In genomic region chr1:151961795-151962194, GRCh38 we compare ENCODE assay signal across 21 cellular contexts. TPM values are rescaled to one million over a fixed set of nuclear protein-coding genes. Genes with fewer than 3 reads are reported as not detected.
DNase-seq lines count a peak whose midpoint lies in the region; ATAC-seq, FAIRE-seq and TF ChIP-seq lines count a peak whose summit lies in the region.
"Had no signal": no experiment of that assay in that cellular context is flagged by ENCODE, and none has a peak within 500 bp of the region (broad histone marks: within the 10 kb centered on the region; RNA-seq: fewer than 3 reads in every experiment).

No MANE protein-coding gene starts in this region.

- no peaks in the 10 kb centered on the region for H3K79me2 ChIP-seq in GM23338 (replicated peaks; ENCODE audit: insufficient read depth)

- H3K27me3 ChIP-seq in GM23338 (ENCODE audit: insufficient read depth) (no peaks in the 10 kb centered on the region), body of pancreas (no peaks in the 10 kb centered on the region), pancreas (no peaks in the 10 kb centered on the region)
- H3K27me3 ChIP-seq: BLaER1 treated with 17β-estradiol and CSF1 and Interleukin-3, amounts not matched to agents 10 nM and 100 nM had no signal

- no peak for TF ChIP-seq POLR2A in body of pancreas (IDR thresholded peaks at IDR 0.05)

- no peak overlapping the region for H3K4me3 Mint-ChIP-seq in GM23338
- H3K4me3 Mint-ChIP-seq: IgD-negative memory B cell had no signal

- no peaks in the 10 kb centered on the region for H4K20me1 ChIP-seq in GM23338 (replicated peaks; ENCODE audit: insufficient read depth)
- H4K20me1 ChIP-seq: BLaER1 treated with 17β-estradiol and CSF1 and Interleukin-3, amounts not matched to agents 10 nM and 100 nM had no signal

- WGBS in body of pancreas, 2 donors, result 36 to 39% methylated on average over 4 of the region's 4 CpGs
- WGBS in pancreas, 2 donors, result 37 to 40% methylated on average over 4 of the region's 4 CpGs

- no peaks in the 10 kb centered on the region for H3K36me3 Mint-ChIP-seq in GM23338 (ENCODE audit: low read depth)

- no peaks in the 10 kb centered on the region for H3K27me3 Mint-ChIP-seq in GM23338 (ENCODE audit: insufficient read depth, low read depth, poor library complexity)

- TF ChIP-seq CTCF in GM23338 (conservative IDR thresholded peaks at IDR 0.05; ENCODE audit: low read depth in 2 of 2) (no peak), body of pancreas (IDR thresholded peaks at IDR 0.05) (no peak), pancreas (IDR thresholded peaks at IDR 0.05) (no peak)

- DNase-seq in GM23338 (ENCODE audit: low spot score), result no peak
- no peak for DNase-seq in body of pancreas
- DNase-seq in left colon, result no peak
- DNase-seq in pancreas, result no peak
- DNase-seq in SHP77 treated with DMSO at 0.1 percent for 48 hours (lab: John Stamatoyannopoulos, UW), result no peak
- DNase-seq in activated CD4-positive, alpha-beta T cell treated with anti-CD3 and anti-CD28 coated beads for 1 hour, result no peak
- no peak for DNase-seq in GM19240 (ENCODE audit: insufficient read length, low spot score)
- DNase-seq: GF-D8, H7, Kasumi-1, NCI-H1105, NCI-H1694, NCI-H2107, NCI-H226, NCI-H524 treated with DMSO at 0.1 percent for 48 hours, SHP77 had no signal

- no peak overlapping the region for H3K4me2 ChIP-seq in GM23338
- H3K4me2 ChIP-seq: A549; BLaER1 treated with 17β-estradiol and CSF1 and Interleukin-3, amounts not matched to agents 10 nM and 100 nM had no signal

- H3F3A ChIP-seq in GM23338 (replicated peaks; ENCODE audit: low read depth), result no peaks in the 10 kb centered on the region

- no peaks in the 10 kb centered on the region for H3K9me2 ChIP-seq in GM23338 (ENCODE audit: insufficient read depth)

- no peak for ATAC-seq in GM23338
- peak; percentile 18 for ATAC-seq in body of pancreas
- peak; percentile 59 for ATAC-seq in left colon
- peak in 3 of 4 donors; percentile 20 to 47 (median 29) for ATAC-seq in pancreas
- ATAC-seq in HG02885 (IDR thresholded peaks at IDR 0.05; ENCODE audit: poor library complexity, unreplicated experiment), result no peak
- ATAC-seq: A549 had no signal

- H3K9me3 ChIP-seq in body of pancreas, result no peaks in the 10 kb centered on the region
- H3K9me3 ChIP-seq in pancreas, result no peaks in the 10 kb centered on the region
- H3K9me3 ChIP-seq: A549; BLaER1 treated with 17β-estradiol and CSF1 and Interleukin-3, amounts not matched to agents 10 nM and 100 nM had no signal

- no peak overlapping the region for H3K27ac Mint-ChIP-seq in GM23338
- H3K27ac Mint-ChIP-seq: IgD-negative memory B cell had no signal

- peak overlapping the region; percentile 88 for H2AFZ ChIP-seq in GM23338

- H3K9me3 Mint-ChIP-seq in GM23338, result no peaks in the 10 kb centered on the region
- H3K9me3 Mint-ChIP-seq: IgD-negative memory B cell had no signal

- H3K4me3 ChIP-seq in GM23338 (no peak overlapping the region), body of pancreas (no peak overlapping the region), pancreas (no peak overlapping the region)
- H3K4me3 ChIP-seq: A549; BLaER1 treated with 17β-estradiol and CSF1 and Interleukin-3, amounts not matched to agents 10 nM and 100 nM had no signal

- H3K36me3 ChIP-seq in GM23338 (ENCODE audit: insufficient read depth) (no peaks in the 10 kb centered on the region), body of pancreas (replicated peaks in 1 of 2; ENCODE audit: insufficient read depth in 1 of 2, low read depth in 2 of 2) (no peaks in the 10 kb centered on the region), pancreas (no peaks in the 10 kb centered on the region)
- H3K36me3 ChIP-seq: BLaER1 treated with 17β-estradiol and CSF1 and Interleukin-3, amounts not matched to agents 10 nM and 100 nM had no signal

- no peaks in the 10 kb centered on the region for H3K4me1 Mint-ChIP-seq in GM23338
- H3K4me1 Mint-ChIP-seq: IgD-negative memory B cell had no signal

- H3K4me1 ChIP-seq in GM23338 (ENCODE audit: insufficient read depth) (no peaks in the 10 kb centered on the region), body of pancreas (peaks cover 24% of the 10 kb centered on the region), pancreas (peaks cover 0 to 3% (median 0%) of the 10 kb centered on the region in 3 donors)
- H3K4me1 ChIP-seq: A549 had no signal

- H3K27ac ChIP-seq in GM23338 (ENCODE audit: low read depth), result no peak overlapping the region; the same call in 1 of the 2 replicates
- peak overlapping the region in 3 of 4 donors; percentile 38 to 65 (median 62) for H3K27ac ChIP-seq in body of pancreas
- H3K27ac ChIP-seq in pancreas, result peak overlapping the region in 2 of 4 donors; percentile 67 to 69
- H3K27ac ChIP-seq: A549; BLaER1 treated with 17β-estradiol and CSF1 and Interleukin-3, amounts not matched to agents 10 nM and 100 nM had no signal

- no peak for FAIRE-seq in pancreas (lab: Jason Lieb, UNC)
- FAIRE-seq: A549, RCC 7860 had no signal

- intact Hi-C loops in body of pancreas (cut with DNase I) (no loop called here), left colon (cut with DNase I, micrococcal nuclease) (no loop called here), pancreas (cut with DNase I) (no loop called here)

TF ChIP-seq in GM23338, 12 proteins besides CTCF, POLR2A, EP300 and RAD21 (continues in another document):
- TF ChIP-seq POLR2AphosphoS5 (IDR thresholded peaks at IDR 0.05; ENCODE audit: low read depth) (no peak), ZNF331 (CRISPR knock-in tag; IDR thresholded peaks at IDR 0.05; ENCODE audit: low read depth) (no peak), JUNB (IDR thresholded peaks at IDR 0.05; ENCODE audit: unreplicated experiment) (no peak), NANOG (IDR thresholded peaks at IDR 0.05; ENCODE audit: borderline replicate concordance) (no peak), CREB1 (CRISPR knock-in tag; IDR thresholded peaks at IDR 0.05; ENCODE audit: low read depth) (no peak), EZH2 (IDR thresholded peaks at IDR 0.05; ENCODE audit: low read depth, unreplicated experiment) (no peak), ZNF114 (CRISPR knock-in tag; IDR thresholded peaks at IDR 0.05) (no peak), REST (IDR thresholded peaks at IDR 0.05; ENCODE audit: unreplicated experiment) (no peak), ETS1 (IDR thresholded peaks at IDR 0.05) (no peak), STAT1 (IDR thresholded peaks at IDR 0.05; ENCODE audit: unreplicated experiment) (no peak), EZH2phosphoT487 (IDR thresholded peaks at IDR 0.05; ENCODE audit: unreplicated experiment) (no peak)

RNA-seq across cellular contexts. Expression of gene S100A10, which starts 31.9 kb away (rescaled TPM):
- 25.6 and 35.9 TPM in 2 replicates for total RNA-seq in GM23338 (2014; rRNA removed; shearing (Covaris generic))
- polyA plus RNA-seq in GM23338 (2016; fragmentation: Nextera tagmentation; extraction: Ambion mirVana) (634 and 677 TPM in 2 replicates), pancreas (100 to 1,000 TPM; 203 to 269 TPM)
- total RNA-seq in body of pancreas (100 to 1,000 TPM in 1 of 2 donors, 10 to 100 TPM in 1; 40.7 to 105 TPM), left colon (1,000 to 10,000 TPM; 1,029 to 1,322 TPM), pancreas (100 to 1,000 TPM in 2 of 6 donors, 10 to 100 TPM in 4; 34.3 to 211 (median 74.6) TPM)

RNA-seq across cellular contexts. Expression of gene THEM4, which starts 52.5 kb away (rescaled TPM):
- 10.3 and 13.4 TPM in 2 replicates for total RNA-seq in GM23338 (2014; rRNA removed; shearing (Covaris generic))
- polyA plus RNA-seq in GM23338 (2016; fragmentation: Nextera tagmentation; extraction: Ambion mirVana) (19.5 and 20.4 TPM in 2 replicates), pancreas (10 to 100 TPM; 17.8 to 27.8 TPM)
- total RNA-seq in body of pancreas (10 to 100 TPM; 11.9 to 30.3 TPM), left colon (10 to 100 TPM in 1 of 2 donors, 1 to 10 TPM in 1; 7.3 to 11.0 TPM), pancreas (10 to 100 TPM in 1 of 6 donors, 1 to 10 TPM in 5; 6.1 to 11.3 (median 8.0) TPM)

Comparison
In these comparisons a context has a peak if more than half of its experiments do, and no peak if none do; other contexts are left out.
1. ATAC-seq: peak in body of pancreas (single experiment), left colon (single experiment) and pancreas (3 of 4); none in GM23338 (single experiment) and HG02885 (single experiment).
2. RNA of gene S100A10, which starts 31.9 kb away (total RNA-seq): 1,029 to 1,322 TPM in left colon; 40.7 to 105 TPM in body of pancreas, 34.3 to 211 TPM in pancreas and 25.6 to 35.9 TPM in GM23338; every median in the first group is over 4 times any median in the second.